Comparison of ENCODE assay signal across 1 cellular context in genomic region chr7:112789824-112790650, GRCh38.
TF ChIP-seq lines count a peak whose summit lies in the region.

Gene TMEM168 (minus strand): TSS chr7:112790393. CDS start chr7:112784825, 5,568 bp downstream.

TF ChIP-seq in WTC11, 78 proteins besides CTCF, POLR2A, EP300 and RAD21 (continued from another document):
- TF ChIP-seq AR (CRISPR knock-in tag; IDR thresholded peaks at IDR 0.05) (no peak), PREB (CRISPR knock-in tag; IDR thresholded peaks at IDR 0.05; ENCODE audit: borderline replicate concordance) (0 out of 2 replicates have a peak, but pooled peaks have one; percentile 49), ZNF512 (CRISPR knock-in tag; IDR thresholded peaks at IDR 0.05; ENCODE audit: borderline replicate concordance) (no peak), CDX4 (CRISPR knock-in tag; IDR thresholded peaks at IDR 0.05; ENCODE audit: borderline replicate concordance) (no peak), ATF3 (CRISPR knock-in tag; conservative IDR thresholded peaks at IDR 0.05) (no peak), ZNF671 (CRISPR knock-in tag; IDR thresholded peaks at IDR 0.05) (peak; percentile 22; the same call in 1 of the 2 replicates), FOXK1 (CRISPR knock-in tag; IDR thresholded peaks at IDR 0.05) (peak; percentile 83), E2F4 (CRISPR knock-in tag; IDR thresholded peaks at IDR 0.05; ENCODE audit: borderline replicate concordance, low read depth) (0 out of 2 replicates have a peak, but pooled peaks have one; percentile 70), USF1 (CRISPR knock-in tag; IDR thresholded peaks at IDR 0.05) (no peak), FOXJ3 (CRISPR knock-in tag; IDR thresholded peaks at IDR 0.05; ENCODE audit: borderline replicate concordance) (no peak), NR1H2 (CRISPR knock-in tag; IDR thresholded peaks at IDR 0.05) (no peak), GABPB1 (CRISPR knock-in tag; IDR thresholded peaks at IDR 0.05) (peak; percentile 56), OVOL2 (CRISPR knock-in tag; IDR thresholded peaks at IDR 0.05; ENCODE audit: borderline replicate concordance) (no peak), ELF4 (CRISPR knock-in tag; IDR thresholded peaks at IDR 0.05; ENCODE audit: low read depth) (no peak), ZNF281 (CRISPR knock-in tag; IDR thresholded peaks at IDR 0.05) (peak; percentile 73; the same call in 1 of the 2 replicates), SMAD3 (CRISPR knock-in tag; IDR thresholded peaks at IDR 0.05; ENCODE audit: borderline replicate concordance) (peak; percentile 85; the same call in 1 of the 2 replicates), TCF7 (CRISPR knock-in tag; IDR thresholded peaks at IDR 0.05; ENCODE audit: low read depth) (no peak; the same call in 1 of the 2 replicates), STAT6 (CRISPR knock-in tag; conservative IDR thresholded peaks at IDR 0.05; ENCODE audit: low read depth) (no peak), HMGA2 (CRISPR knock-in tag; IDR thresholded peaks at IDR 0.05) (no peak), TEAD4 (CRISPR knock-in tag; IDR thresholded peaks at IDR 0.05) (0 out of 2 replicates have a peak, but pooled peaks have one; percentile 46), SOX15 (CRISPR knock-in tag; IDR thresholded peaks at IDR 0.05) (no peak), KAT7 (CRISPR knock-in tag; IDR thresholded peaks at IDR 0.05; ENCODE audit: borderline replicate concordance) (peak; percentile 91; the same call in 1 of the 2 replicates), NFE2L1 (CRISPR knock-in tag; IDR thresholded peaks at IDR 0.05) (peak; percentile 73), NFATC4 (CRISPR knock-in tag; IDR thresholded peaks at IDR 0.05) (no peak), TP53 (CRISPR knock-in tag; IDR thresholded peaks at IDR 0.05) (no peak), NR2C2 (CRISPR knock-in tag; IDR thresholded peaks at IDR 0.05) (no peak; the same call in 1 of the 2 replicates), MXD4 (CRISPR knock-in tag; IDR thresholded peaks at IDR 0.05; ENCODE audit: borderline replicate concordance) (no peak), CBFB (CRISPR knock-in tag; IDR thresholded peaks at IDR 0.05; ENCODE audit: low read depth) (no peak), ZSCAN18 (CRISPR knock-in tag; IDR thresholded peaks at IDR 0.05) (no peak), ATF6 (CRISPR knock-in tag; IDR thresholded peaks at IDR 0.05) (no peak), ZBTB43 (CRISPR knock-in tag; IDR thresholded peaks at IDR 0.05) (no peak), NFYB (CRISPR knock-in tag; conservative IDR thresholded peaks at IDR 0.05; ENCODE audit: low read depth) (no peak; the same call in 1 of the 2 replicates), MAX (CRISPR knock-in tag; IDR thresholded peaks at IDR 0.05) (peak; percentile 94), E2F5 (CRISPR knock-in tag; IDR thresholded peaks at IDR 0.05) (peak; percentile 88)
